ENCODE assay signal across 9 cellular contexts in the genomic region with DNA sequence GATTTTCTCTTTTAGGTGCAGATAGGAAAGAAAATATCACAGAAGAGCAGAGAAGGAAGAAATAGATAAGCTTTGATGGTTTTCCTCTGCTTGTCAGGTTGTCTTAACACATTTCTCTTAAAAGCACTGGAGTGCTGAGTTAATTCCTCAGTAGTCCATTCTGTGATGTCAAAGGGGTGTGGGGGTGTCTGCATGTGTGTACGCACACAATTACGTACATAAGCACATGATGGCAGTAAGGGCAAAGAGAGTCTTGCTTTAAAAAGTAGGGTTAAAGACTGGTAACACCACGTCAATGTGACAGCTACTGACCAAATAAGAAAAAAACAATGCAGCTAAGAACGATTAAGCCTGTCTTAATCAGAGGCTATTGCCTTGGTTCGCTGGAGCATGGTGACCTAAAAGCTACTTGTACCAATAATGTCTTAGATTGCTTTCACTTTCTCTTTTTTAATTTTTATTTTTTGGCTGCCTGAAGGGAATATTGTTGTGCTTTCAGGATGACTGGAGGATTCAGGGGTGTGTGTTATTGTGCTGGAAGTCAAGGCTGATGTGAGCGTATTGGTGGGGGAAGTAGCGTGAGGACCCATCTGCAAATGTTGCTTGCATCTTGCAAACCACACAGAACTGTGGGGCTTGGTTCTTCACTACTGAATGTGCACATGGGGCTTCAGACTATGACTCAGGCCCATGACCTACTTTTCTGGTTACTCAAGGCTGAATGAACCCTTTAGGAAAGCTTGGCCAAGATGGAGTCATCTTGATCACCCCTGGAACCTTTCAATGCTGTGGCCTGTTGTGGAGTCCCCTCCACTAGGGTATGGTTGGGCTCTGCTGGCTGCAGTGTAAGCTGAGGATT.
A peak's percentile ranks its signal among the peaks of the same experiment; 100 is the strongest.
DNase-seq lines count a peak whose midpoint lies in the region; ATAC-seq, FAIRE-seq and TF ChIP-seq lines count a peak whose summit lies in the region.
"Had no signal": no experiment of that assay in that cellular context is flagged by ENCODE, and none has a peak within 500 bp of the region (broad histone marks: within the 10 kb centered on the region; RNA-seq: fewer than 3 reads in every experiment).

No MANE protein-coding gene starts in this region.

- peak overlapping the region in 1 of 2 donors; percentile 14 for H3K27ac ChIP-seq in small intestine (ENCODE audit: low read depth in 1 of 2, low read length in 1 of 2)

- no peak for TF ChIP-seq POLR2A in GM12891 (IDR thresholded peaks at IDR 0.05; ENCODE audit: low read depth, low read length)

- H3K4me1 ChIP-seq in small intestine (ENCODE audit: control insufficient read depth in 2 of 2, insufficient read depth in 1 of 2, low read depth in 1 of 2, low read length in 1 of 2), result peaks cover 2 to 3% of the 10 kb centered on the region in 2 donors

- 44 to 53% (median 44%) methylated on average over 7 of the region's 7 CpGs for WGBS in small intestine, 3 donors

- no peaks in the 10 kb centered on the region for H3K36me3 ChIP-seq in small intestine (ENCODE audit: control insufficient read depth in 2 of 2, insufficient read depth in 2 of 2, low read length in 2 of 2)

- no peak overlapping the region for H3K4me3 ChIP-seq in small intestine (ENCODE audit: low read depth in 1 of 2, low read length in 2 of 2)

- ATAC-seq in esophagus mucosa, result peak; percentile 62

- H3K27me3 ChIP-seq in small intestine (ENCODE audit: control insufficient read depth in 2 of 2, insufficient read depth in 2 of 2, low read length in 2 of 2), result no peaks in the 10 kb centered on the region

- DNase-seq in GM12891 (ENCODE audit: insufficient read length, low spot score) (no peak), LHCN-M2 (ENCODE audit: low read depth) (peak; percentile 72), small intestine (peak; percentile 7), DMS79 treated with DMSO at 0.1 percent for 48 hours (lab: John Stamatoyannopoulos, UW) (no peak), DMS53 treated with DMSO at 0.1 percent for 48 hours (lab: John Stamatoyannopoulos, UW; ENCODE audit: unreplicated experiment) (no peak), DMS79 (lab: John Stamatoyannopoulos, UW) (no peak), NOMO-1 (lab: John Stamatoyannopoulos, UW; ENCODE audit: unreplicated experiment in 2 of 2) (no peak)

- FAIRE-seq in GM12891 (lab: Jason Lieb, UNC) (peak; percentile 52), small intestine (lab: Jason Lieb, UNC) (no peak)
- FAIRE-seq: H1 had no signal

- no peaks in the 10 kb centered on the region for H3K9me3 ChIP-seq in small intestine (ENCODE audit: control insufficient read depth, low read depth)

TF ChIP-seq in GM12891, 5 proteins besides CTCF, POLR2A, EP300 and RAD21:
- TF ChIP-seq POU2F2 (IDR thresholded peaks at IDR 0.05; ENCODE audit: low read depth, low read length), result no peak
- no peak for TF ChIP-seq SPI1 (IDR thresholded peaks at IDR 0.05; ENCODE audit: low read depth, low read length)
- TF ChIP-seq POLR2AphosphoS5 (IDR thresholded peaks at IDR 0.05; ENCODE audit: low read depth, low read length), result no peak
- TF ChIP-seq PAX5 (IDR thresholded peaks at IDR 0.05; ENCODE audit: insufficient read depth, low read length, severe bottlenecking), result no peak
- no peak for TF ChIP-seq TAF1 (IDR thresholded peaks at IDR 0.05; ENCODE audit: low read depth, low read length)

Comparison
In these comparisons a context has a peak if more than half of its experiments do, and no peak if none do; other contexts are left out.
1. DNase-seq: peak in LHCN-M2 (single experiment) and small intestine (single experiment); none in GM12891 (single experiment), DMS79 treated with DMSO at 0.1 percent for 48 hours (single experiment), DMS53 treated with DMSO at 0.1 percent for 48 hours (single experiment), DMS79 (single experiment) and NOMO-1 (0 of 2).